17 cellular contexts compared by ENCODE assay signal in genomic region chr13:63938851-63939250, GRCh38.
"Had no signal": no experiment of that assay in that cellular context is flagged by ENCODE, and none has a peak within 500 bp of the region (broad histone marks: within the 10 kb centered on the region; RNA-seq: fewer than 3 reads in every experiment).

No MANE protein-coding gene starts in this region.

- H3K4me1 ChIP-seq: breast epithelium, gastrocnemius medialis, suprapubic skin, transverse colon, uterus had no signal

- H3K27me3 ChIP-seq: breast epithelium, gastrocnemius medialis, suprapubic skin, transverse colon, uterus had no signal

- DNase-seq: activated CD4-positive, alpha-beta memory T cell treated with anti-CD3 and anti-CD28 coated beads for 36 hours; activated CD4-positive, alpha-beta T cell treated with anti-CD3 and anti-CD28 coated beads for 4 hours; anterior cingulate cortex; gastrocnemius medialis; head of caudate nucleus; immature natural killer cell; occipital lobe; stimulated activated CD4-positive, alpha-beta T cell treated with anti-CD3 and anti-CD28 coated beads, Interleukin-12 subunit alpha, Interleukin-12 subunit beta, amount 100 ng/mL, for 4 hours; stimulated activated CD4-positive, alpha-beta T cell treated with anti-CD3 and anti-CD28 coated beads, Interleukin-1b, Interleukin-23, amount 100 ng/mL, for 48 hours; stimulated activated naive CD8-positive, alpha-beta T cell treated with anti-CD3 and anti-CD28 coated beads, Interleukin-15, Interleukin-2, amounts not matched to agents 100 U/mL and 50 U/mL, for 24 hours; SW 1271; T-helper 2 cell; transverse colon; uterus had no signal

- H3K4me3 ChIP-seq: breast epithelium, gastrocnemius medialis, suprapubic skin, transverse colon, uterus had no signal

- H3K36me3 ChIP-seq: breast epithelium, gastrocnemius medialis, suprapubic skin, transverse colon, uterus had no signal

- H3K27ac ChIP-seq: breast epithelium, epithelial cell of prostate, gastrocnemius medialis, suprapubic skin, transverse colon, uterus had no signal
